Comparison of ENCODE assay signal across 11 cellular contexts in genomic region chr5:132417010-132417439, GRCh38. TPM values are rescaled to one million over a fixed set of nuclear protein-coding genes. Genes with fewer than 3 reads are reported as not detected.
DNase-seq lines count a peak whose midpoint lies in the region; ATAC-seq and TF ChIP-seq lines count a peak whose summit lies in the region.
"Had no signal": no experiment of that assay in that cellular context is flagged by ENCODE, and none has a peak within 500 bp of the region (broad histone marks: within the 10 kb centered on the region; RNA-seq: fewer than 3 reads in every experiment).

No MANE protein-coding gene starts in this region.

- intact Hi-C loops in spleen (cut with DNase I; ENCODE audit: low total_unique reads) = no loop called here
- intact Hi-C loops in sciatic nerve (cut with DNase I) = no loop called here

- no peaks in the 10 kb centered on the region for H3K27me3 Mint-ChIP-seq in activated T-helper 17 cell treated with anti-CD3 and anti-CD28 coated beads, Interleukin-2, amount 50 U/mL, for 72 hours

- WGBS in spleen, 5 donors = 58 to 70% (median 64%) methylated on average over 6 of the region's 6 CpGs

- TF ChIP-seq CTCF in spleen (IDR thresholded peaks at IDR 0.05 in 8 of 11, conservative IDR thresholded peaks at IDR 0.05 in 3 of 11) = no peak

- H3K4me3 Mint-ChIP-seq in activated T-helper 17 cell treated with anti-CD3 and anti-CD28 coated beads, Interleukin-2, amount 50 U/mL, for 72 hours = peak overlapping the region; percentile 17

- no peak for ATAC-seq in activated T-helper 17 cell treated with anti-CD3 and anti-CD28 coated beads, Interleukin-2, amount 50 U/mL, for 72 hours (replicated peaks)
- ATAC-seq in HG02642 (IDR thresholded peaks at IDR 0.05; ENCODE audit: poor library complexity, unreplicated experiment) (no peak), sciatic nerve (no peak)

- H3K27me3 ChIP-seq in spleen (replicated peaks in 1 of 7) = no peaks in the 10 kb centered on the region

- peaks cover 60% of the 10 kb centered on the region for H3K4me1 Mint-ChIP-seq in activated T-helper 17 cell treated with anti-CD3 and anti-CD28 coated beads, Interleukin-2, amount 50 U/mL, for 72 hours

- peaks cover 83 to 100% (median 100%) of the 10 kb centered on the region in 6 donors for H3K4me1 ChIP-seq in spleen

- peak overlapping the region; percentile 71 for H3K27ac Mint-ChIP-seq in activated T-helper 17 cell treated with anti-CD3 and anti-CD28 coated beads, Interleukin-2, amount 50 U/mL, for 72 hours

- peak overlapping the region; percentile 98 for H3K27ac ChIP-seq in KOPT-K1 (ENCODE audit: low read depth, low read length, poor library complexity, severe bottlenecking)
- peak overlapping the region; percentile 10 to 99 (median 91) for H3K27ac ChIP-seq in spleen

- H3K4me3 ChIP-seq in spleen = no peak overlapping the region

- H3K9me3 Mint-ChIP-seq in activated T-helper 17 cell treated with anti-CD3 and anti-CD28 coated beads, Interleukin-2, amount 50 U/mL, for 72 hours = no peaks in the 10 kb centered on the region

- TF ChIP-seq POLR2A in spleen (IDR thresholded peaks at IDR 0.05) = no peak

- H3K36me3 ChIP-seq in KOPT-K1 (ENCODE audit: insufficient read depth, low read length) (peaks cover 66% of the 10 kb centered on the region), spleen (peaks cover 0 to 45% (median 0%) of the 10 kb centered on the region in 6 donors)

- H3K36me3 Mint-ChIP-seq in activated T-helper 17 cell treated with anti-CD3 and anti-CD28 coated beads, Interleukin-2, amount 50 U/mL, for 72 hours (ENCODE audit: low read depth) = peaks cover 58% of the 10 kb centered on the region

- no peaks in the 10 kb centered on the region for H3K9me3 ChIP-seq in KOPT-K1 (ENCODE audit: insufficient read depth, low read length, poor library complexity, severe bottlenecking)
- H3K9me3 ChIP-seq in spleen = no peaks in the 10 kb centered on the region

- DNase-seq in islet precursor cell (peak; percentile 79), spleen (peak; percentile 77), activated gamma-delta T cell (lab: John Stamatoyannopoulos, UW) (no peak), RKO (ENCODE audit: low spot score) (no peak), sciatic nerve (ENCODE audit: low spot score) (no peak)
- DNase-seq: amniotic stem cell, foreskin melanocyte, NCI-H2029 treated with DMSO at 0.1 percent for 48 hours had no signal

RNA-seq across cellular contexts. Expression of gene SLC22A5, which starts 47.5 kb away (rescaled TPM):
- total RNA-seq in activated T-helper 17 cell treated with anti-CD3 and anti-CD28 coated beads, Interleukin-2, amount 50 U/mL, for 72 hours = 1 to 10 TPM; 3.2 to 3.5 TPM
- total RNA-seq in spleen (1 to 10 TPM; 5.3 to 9.2 (median 7.6) TPM), sciatic nerve (16.0 TPM)
- 1 to 10 TPM; 2.4 to 2.9 (median 2.6) TPM for polyA plus RNA-seq in spleen

Comparison
In these comparisons a context has a peak if more than half of its experiments do, and no peak if none do; other contexts are left out.
1. DNase-seq: peak in islet precursor cell (single experiment) and spleen (single experiment); none in activated gamma-delta T cell (single experiment), RKO (single experiment) and sciatic nerve (single experiment).